ENCODE assay signal across 1 cellular context in the genomic region with DNA sequence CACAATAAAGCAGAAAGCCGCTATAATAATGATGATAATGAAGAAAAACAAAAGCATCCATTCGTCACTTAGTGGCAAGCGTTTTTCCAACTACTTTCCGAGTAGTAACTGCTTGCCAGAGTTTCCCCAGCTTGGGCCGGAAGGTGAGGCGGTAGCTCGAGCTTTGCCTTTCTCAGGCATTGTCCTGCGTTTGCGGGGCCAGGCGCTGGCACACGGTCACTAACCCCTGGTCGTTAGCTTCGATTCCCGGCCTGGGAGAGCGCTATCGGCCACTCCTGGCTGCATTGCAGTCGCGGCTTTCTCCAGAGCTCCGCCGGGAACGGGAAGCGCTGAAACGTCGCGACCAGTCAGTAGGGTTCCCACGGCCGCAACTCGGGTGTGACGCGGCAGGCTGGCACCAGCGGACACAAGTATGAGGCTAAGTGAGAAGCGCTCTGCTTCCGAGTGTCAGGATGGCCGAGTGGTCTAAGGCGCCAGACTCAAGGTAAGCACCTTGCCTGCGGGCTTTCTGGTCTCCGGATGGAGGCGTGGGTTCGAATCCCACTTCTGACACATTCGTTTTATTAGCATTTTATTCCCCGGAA.
TF ChIP-seq lines count a peak whose summit lies in the region.

No MANE protein-coding gene starts in this region.

TF ChIP-seq in K562, 482 proteins besides CTCF, POLR2A, EP300 and RAD21 (continued from another document):
- TF ChIP-seq, protein P1, sequence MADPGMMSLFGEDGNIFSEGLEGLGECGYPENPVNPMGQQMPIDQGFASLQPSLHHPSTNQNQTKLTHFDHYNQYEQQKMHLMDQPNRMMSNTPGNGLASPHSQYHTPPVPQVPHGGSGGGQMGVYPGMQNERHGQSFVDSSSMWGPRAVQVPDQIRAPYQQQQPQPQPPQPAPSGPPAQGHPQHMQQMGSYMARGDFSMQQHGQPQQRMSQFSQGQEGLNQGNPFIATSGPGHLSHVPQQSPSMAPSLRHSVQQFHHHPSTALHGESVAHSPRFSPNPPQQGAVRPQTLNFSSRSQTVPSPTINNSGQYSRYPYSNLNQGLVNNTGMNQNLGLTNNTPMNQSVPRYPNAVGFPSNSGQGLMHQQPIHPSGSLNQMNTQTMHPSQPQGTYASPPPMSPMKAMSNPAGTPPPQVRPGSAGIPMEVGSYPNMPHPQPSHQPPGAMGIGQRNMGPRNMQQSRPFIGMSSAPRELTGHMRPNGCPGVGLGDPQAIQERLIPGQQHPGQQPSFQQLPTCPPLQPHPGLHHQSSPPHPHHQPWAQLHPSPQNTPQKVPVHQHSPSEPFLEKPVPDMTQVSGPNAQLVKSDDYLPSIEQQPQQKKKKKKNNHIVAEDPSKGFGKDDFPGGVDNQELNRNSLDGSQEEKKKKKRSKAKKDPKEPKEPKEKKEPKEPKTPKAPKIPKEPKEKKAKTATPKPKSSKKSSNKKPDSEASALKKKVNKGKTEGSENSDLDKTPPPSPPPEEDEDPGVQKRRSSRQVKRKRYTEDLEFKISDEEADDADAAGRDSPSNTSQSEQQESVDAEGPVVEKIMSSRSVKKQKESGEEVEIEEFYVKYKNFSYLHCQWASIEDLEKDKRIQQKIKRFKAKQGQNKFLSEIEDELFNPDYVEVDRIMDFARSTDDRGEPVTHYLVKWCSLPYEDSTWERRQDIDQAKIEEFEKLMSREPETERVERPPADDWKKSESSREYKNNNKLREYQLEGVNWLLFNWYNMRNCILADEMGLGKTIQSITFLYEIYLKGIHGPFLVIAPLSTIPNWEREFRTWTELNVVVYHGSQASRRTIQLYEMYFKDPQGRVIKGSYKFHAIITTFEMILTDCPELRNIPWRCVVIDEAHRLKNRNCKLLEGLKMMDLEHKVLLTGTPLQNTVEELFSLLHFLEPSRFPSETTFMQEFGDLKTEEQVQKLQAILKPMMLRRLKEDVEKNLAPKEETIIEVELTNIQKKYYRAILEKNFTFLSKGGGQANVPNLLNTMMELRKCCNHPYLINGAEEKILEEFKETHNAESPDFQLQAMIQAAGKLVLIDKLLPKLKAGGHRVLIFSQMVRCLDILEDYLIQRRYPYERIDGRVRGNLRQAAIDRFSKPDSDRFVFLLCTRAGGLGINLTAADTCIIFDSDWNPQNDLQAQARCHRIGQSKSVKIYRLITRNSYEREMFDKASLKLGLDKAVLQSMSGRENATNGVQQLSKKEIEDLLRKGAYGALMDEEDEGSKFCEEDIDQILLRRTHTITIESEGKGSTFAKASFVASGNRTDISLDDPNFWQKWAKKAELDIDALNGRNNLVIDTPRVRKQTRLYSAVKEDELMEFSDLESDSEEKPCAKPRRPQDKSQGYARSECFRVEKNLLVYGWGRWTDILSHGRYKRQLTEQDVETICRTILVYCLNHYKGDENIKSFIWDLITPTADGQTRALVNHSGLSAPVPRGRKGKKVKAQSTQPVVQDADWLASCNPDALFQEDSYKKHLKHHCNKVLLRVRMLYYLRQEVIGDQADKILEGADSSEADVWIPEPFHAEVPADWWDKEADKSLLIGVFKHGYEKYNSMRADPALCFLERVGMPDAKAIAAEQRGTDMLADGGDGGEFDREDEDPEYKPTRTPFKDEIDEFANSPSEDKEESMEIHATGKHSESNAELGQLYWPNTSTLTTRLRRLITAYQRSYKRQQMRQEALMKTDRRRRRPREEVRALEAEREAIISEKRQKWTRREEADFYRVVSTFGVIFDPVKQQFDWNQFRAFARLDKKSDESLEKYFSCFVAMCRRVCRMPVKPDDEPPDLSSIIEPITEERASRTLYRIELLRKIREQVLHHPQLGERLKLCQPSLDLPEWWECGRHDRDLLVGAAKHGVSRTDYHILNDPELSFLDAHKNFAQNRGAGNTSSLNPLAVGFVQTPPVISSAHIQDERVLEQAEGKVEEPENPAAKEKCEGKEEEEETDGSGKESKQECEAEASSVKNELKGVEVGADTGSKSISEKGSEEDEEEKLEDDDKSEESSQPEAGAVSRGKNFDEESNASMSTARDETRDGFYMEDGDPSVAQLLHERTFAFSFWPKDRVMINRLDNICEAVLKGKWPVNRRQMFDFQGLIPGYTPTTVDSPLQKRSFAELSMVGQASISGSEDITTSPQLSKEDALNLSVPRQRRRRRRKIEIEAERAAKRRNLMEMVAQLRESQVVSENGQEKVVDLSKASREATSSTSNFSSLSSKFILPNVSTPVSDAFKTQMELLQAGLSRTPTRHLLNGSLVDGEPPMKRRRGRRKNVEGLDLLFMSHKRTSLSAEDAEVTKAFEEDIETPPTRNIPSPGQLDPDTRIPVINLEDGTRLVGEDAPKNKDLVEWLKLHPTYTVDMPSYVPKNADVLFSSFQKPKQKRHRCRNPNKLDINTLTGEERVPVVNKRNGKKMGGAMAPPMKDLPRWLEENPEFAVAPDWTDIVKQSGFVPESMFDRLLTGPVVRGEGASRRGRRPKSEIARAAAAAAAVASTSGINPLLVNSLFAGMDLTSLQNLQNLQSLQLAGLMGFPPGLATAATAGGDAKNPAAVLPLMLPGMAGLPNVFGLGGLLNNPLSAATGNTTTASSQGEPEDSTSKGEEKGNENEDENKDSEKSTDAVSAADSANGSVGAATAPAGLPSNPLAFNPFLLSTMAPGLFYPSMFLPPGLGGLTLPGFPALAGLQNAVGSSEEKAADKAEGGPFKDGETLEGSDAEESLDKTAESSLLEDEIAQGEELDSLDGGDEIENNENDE (IDR thresholded peaks at IDR 0.05; ENCODE audit: low read depth, low read length) = no peak
- TF ChIP-seq SIN3B (IDR thresholded peaks at IDR 0.05; ENCODE audit: low read depth) (0 out of 2 replicates have a peak, but pooled peaks have one; percentile 15), MCM7 (IDR thresholded peaks at IDR 0.05) (no peak), RBM39 (optimal IDR thresholded peaks at IDR 0.05; ENCODE audit: low read depth, low read length) (no peak), SNRNP70 (optimal IDR thresholded peaks at IDR 0.05; ENCODE audit: low read depth, low read length) (peak; percentile 10)
- TF ChIP-seq, protein P2, sequence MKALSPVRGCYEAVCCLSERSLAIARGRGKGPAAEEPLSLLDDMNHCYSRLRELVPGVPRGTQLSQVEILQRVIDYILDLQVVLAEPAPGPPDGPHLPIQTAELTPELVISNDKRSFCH (CRISPR knock-in tag; IDR thresholded peaks at IDR 0.05) = no peak
- TF ChIP-seq, protein P2 (tag; IDR thresholded peaks at IDR 0.05) = no peak
- TF ChIP-seq, protein P3, sequence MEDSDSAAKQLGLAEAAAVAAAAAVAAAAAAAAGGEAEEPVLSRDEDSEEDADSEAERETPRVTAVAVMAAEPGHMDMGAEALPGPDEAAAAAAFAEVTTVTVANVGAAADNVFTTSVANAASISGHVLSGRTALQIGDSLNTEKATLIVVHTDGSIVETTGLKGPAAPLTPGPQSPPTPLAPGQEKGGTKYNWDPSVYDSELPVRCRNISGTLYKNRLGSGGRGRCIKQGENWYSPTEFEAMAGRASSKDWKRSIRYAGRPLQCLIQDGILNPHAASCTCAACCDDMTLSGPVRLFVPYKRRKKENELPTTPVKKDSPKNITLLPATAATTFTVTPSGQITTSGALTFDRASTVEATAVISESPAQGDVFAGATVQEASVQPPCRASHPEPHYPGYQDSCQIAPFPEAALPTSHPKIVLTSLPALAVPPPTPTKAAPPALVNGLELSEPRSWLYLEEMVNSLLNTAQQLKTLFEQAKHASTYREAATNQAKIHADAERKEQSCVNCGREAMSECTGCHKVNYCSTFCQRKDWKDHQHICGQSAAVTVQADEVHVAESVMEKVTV (CRISPR knock-in tag; IDR thresholded peaks at IDR 0.05) = peak; percentile 39; the same call in 1 of the 2 replicates
- TF ChIP-seq, protein P4, sequence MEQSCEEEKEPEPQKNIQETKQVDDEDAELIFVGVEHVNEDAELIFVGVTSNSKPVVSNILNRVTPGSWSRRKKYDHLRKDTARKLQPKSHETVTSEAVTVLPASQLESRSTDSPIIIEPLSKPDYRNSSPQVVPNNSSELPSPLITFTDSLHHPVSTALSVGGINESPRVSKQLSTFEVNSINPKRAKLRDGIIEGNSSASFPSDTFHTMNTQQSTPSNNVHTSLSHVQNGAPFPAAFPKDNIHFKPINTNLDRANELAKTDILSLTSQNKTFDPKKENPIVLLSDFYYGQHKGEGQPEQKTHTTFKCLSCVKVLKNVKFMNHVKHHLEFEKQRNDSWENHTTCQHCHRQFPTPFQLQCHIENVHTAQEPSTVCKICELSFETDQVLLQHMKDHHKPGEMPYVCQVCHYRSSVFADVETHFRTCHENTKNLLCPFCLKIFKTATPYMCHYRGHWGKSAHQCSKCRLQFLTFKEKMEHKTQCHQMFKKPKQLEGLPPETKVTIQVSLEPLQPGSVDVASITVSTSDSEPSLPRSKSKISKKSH (CRISPR knock-in tag; IDR thresholded peaks at IDR 0.05) = no peak
